In genomic region chr16:10552998-10553491, GRCh38 we compare ENCODE assay signal across 1 cellular context.
TF ChIP-seq lines count a peak whose summit lies in the region.

No MANE protein-coding gene starts in this region.

TF ChIP-seq in SK-N-SH, 30 proteins besides CTCF, POLR2A, EP300 and RAD21 (continued from another document):
- TF ChIP-seq EZH2phosphoT487 (IDR thresholded peaks at IDR 0.05; ENCODE audit: borderline replicate concordance, low read depth) (no peak), YY1 (IDR thresholded peaks at IDR 0.05; ENCODE audit: low read depth) (no peak), RXRA (IDR thresholded peaks at IDR 0.05; ENCODE audit: borderline replicate concordance, low read depth) (no peak), MXI1 (IDR thresholded peaks at IDR 0.05; ENCODE audit: low read depth, low read length) (no peak), FOSL2 (IDR thresholded peaks at IDR 0.05; ENCODE audit: borderline replicate concordance, low read depth) (no peak), FOXM1 (IDR thresholded peaks at IDR 0.05; ENCODE audit: low read depth) (no peak), NFIC (IDR thresholded peaks at IDR 0.05; ENCODE audit: borderline replicate concordance) (no peak), RFX5 (IDR thresholded peaks at IDR 0.05; ENCODE audit: low read length) (no peak), RCOR1 (IDR thresholded peaks at IDR 0.05; ENCODE audit: low read length) (no peak), IRF3 (IDR thresholded peaks at IDR 0.05; ENCODE audit: low read depth, low read length) (no peak), MEF2A (IDR thresholded peaks at IDR 0.05; ENCODE audit: borderline replicate concordance, low read depth) (no peak), TAF1 (IDR thresholded peaks at IDR 0.05; ENCODE audit: borderline replicate concordance, low read depth, low read length) (no peak), MAX (IDR thresholded peaks at IDR 0.05; ENCODE audit: low read depth) (no peak)
